1 cellular context compared by ENCODE assay signal in the genomic region with DNA sequence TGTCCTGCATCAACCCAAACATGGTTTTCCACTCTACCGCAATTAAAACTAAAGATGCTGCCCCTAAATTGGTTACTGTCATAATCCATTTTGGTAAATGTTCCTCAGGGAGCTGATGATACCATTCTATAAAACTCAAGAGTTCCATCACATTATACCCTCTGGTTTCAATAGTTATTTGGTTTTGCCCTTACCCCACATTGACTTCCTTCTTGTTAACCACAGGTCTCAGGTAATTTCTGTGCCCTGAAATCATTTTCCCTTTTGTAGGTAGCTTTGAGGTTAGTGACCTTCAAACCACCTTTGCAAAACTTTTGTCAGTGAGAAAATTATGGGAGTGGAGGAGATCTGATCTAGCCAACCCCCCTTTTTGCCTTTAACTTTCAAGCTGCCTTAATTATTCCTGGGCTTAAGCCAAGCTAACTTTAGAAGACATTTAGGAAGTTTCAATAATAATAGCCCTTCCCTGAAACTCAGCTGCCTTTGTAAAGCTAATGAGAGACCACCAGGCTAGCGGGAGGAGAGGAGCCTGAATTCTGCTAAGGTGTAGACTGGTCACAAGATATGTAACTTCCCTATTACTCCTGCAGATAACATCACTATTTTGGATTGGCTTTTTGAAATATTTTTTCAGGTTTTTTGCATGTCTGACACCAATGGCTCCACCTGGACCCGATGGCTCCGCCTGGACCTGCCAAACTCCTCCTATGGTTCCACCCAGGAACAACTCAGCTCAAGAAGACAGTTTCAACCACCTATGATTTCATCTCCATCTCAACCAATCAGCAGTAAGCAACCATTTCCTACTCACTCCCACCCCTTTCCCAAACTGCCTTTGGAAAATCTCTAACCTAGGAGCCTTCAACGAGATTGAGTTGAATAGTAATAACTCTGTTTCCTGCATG.
TF ChIP-seq lines count a peak whose summit lies in the region.

No MANE protein-coding gene starts in this region.

TF ChIP-seq in H1, 55 proteins besides CTCF, POLR2A, EP300 and RAD21:
- 0 out of 2 replicates have a peak, but pooled peaks have one; percentile 38 for TF ChIP-seq RBBP5 (IDR thresholded peaks at IDR 0.05; ENCODE audit: borderline replicate concordance, low read depth, low read length)
- TF ChIP-seq CHD1 (IDR thresholded peaks at IDR 0.05; ENCODE audit: low read depth, low read length) = no peak
- TF ChIP-seq KDM4A (IDR thresholded peaks at IDR 0.05; ENCODE audit: low read depth, low read length, severe bottlenecking) = no peak
- TF ChIP-seq ASH2L (IDR thresholded peaks at IDR 0.05; ENCODE audit: low read length) = peak; percentile 74
- TF ChIP-seq TCF12 (IDR thresholded peaks at IDR 0.05; ENCODE audit: low read depth, low read length) = 0 out of 2 replicates have a peak, but pooled peaks have one; percentile 42
- 0 out of 4 replicates have a peak, but pooled peaks of 1 of the 2 experiments have one; percentile 66 for TF ChIP-seq HDAC2 (IDR thresholded peaks at IDR 0.05; ENCODE audit: borderline replicate concordance in 1 of 2, low read depth in 2 of 2, low read length in 2 of 2)
- TF ChIP-seq TBP (IDR thresholded peaks at IDR 0.05; ENCODE audit: low read depth, low read length) = no peak; the same call in 1 of the 2 replicates
- TF ChIP-seq, protein P1, sequence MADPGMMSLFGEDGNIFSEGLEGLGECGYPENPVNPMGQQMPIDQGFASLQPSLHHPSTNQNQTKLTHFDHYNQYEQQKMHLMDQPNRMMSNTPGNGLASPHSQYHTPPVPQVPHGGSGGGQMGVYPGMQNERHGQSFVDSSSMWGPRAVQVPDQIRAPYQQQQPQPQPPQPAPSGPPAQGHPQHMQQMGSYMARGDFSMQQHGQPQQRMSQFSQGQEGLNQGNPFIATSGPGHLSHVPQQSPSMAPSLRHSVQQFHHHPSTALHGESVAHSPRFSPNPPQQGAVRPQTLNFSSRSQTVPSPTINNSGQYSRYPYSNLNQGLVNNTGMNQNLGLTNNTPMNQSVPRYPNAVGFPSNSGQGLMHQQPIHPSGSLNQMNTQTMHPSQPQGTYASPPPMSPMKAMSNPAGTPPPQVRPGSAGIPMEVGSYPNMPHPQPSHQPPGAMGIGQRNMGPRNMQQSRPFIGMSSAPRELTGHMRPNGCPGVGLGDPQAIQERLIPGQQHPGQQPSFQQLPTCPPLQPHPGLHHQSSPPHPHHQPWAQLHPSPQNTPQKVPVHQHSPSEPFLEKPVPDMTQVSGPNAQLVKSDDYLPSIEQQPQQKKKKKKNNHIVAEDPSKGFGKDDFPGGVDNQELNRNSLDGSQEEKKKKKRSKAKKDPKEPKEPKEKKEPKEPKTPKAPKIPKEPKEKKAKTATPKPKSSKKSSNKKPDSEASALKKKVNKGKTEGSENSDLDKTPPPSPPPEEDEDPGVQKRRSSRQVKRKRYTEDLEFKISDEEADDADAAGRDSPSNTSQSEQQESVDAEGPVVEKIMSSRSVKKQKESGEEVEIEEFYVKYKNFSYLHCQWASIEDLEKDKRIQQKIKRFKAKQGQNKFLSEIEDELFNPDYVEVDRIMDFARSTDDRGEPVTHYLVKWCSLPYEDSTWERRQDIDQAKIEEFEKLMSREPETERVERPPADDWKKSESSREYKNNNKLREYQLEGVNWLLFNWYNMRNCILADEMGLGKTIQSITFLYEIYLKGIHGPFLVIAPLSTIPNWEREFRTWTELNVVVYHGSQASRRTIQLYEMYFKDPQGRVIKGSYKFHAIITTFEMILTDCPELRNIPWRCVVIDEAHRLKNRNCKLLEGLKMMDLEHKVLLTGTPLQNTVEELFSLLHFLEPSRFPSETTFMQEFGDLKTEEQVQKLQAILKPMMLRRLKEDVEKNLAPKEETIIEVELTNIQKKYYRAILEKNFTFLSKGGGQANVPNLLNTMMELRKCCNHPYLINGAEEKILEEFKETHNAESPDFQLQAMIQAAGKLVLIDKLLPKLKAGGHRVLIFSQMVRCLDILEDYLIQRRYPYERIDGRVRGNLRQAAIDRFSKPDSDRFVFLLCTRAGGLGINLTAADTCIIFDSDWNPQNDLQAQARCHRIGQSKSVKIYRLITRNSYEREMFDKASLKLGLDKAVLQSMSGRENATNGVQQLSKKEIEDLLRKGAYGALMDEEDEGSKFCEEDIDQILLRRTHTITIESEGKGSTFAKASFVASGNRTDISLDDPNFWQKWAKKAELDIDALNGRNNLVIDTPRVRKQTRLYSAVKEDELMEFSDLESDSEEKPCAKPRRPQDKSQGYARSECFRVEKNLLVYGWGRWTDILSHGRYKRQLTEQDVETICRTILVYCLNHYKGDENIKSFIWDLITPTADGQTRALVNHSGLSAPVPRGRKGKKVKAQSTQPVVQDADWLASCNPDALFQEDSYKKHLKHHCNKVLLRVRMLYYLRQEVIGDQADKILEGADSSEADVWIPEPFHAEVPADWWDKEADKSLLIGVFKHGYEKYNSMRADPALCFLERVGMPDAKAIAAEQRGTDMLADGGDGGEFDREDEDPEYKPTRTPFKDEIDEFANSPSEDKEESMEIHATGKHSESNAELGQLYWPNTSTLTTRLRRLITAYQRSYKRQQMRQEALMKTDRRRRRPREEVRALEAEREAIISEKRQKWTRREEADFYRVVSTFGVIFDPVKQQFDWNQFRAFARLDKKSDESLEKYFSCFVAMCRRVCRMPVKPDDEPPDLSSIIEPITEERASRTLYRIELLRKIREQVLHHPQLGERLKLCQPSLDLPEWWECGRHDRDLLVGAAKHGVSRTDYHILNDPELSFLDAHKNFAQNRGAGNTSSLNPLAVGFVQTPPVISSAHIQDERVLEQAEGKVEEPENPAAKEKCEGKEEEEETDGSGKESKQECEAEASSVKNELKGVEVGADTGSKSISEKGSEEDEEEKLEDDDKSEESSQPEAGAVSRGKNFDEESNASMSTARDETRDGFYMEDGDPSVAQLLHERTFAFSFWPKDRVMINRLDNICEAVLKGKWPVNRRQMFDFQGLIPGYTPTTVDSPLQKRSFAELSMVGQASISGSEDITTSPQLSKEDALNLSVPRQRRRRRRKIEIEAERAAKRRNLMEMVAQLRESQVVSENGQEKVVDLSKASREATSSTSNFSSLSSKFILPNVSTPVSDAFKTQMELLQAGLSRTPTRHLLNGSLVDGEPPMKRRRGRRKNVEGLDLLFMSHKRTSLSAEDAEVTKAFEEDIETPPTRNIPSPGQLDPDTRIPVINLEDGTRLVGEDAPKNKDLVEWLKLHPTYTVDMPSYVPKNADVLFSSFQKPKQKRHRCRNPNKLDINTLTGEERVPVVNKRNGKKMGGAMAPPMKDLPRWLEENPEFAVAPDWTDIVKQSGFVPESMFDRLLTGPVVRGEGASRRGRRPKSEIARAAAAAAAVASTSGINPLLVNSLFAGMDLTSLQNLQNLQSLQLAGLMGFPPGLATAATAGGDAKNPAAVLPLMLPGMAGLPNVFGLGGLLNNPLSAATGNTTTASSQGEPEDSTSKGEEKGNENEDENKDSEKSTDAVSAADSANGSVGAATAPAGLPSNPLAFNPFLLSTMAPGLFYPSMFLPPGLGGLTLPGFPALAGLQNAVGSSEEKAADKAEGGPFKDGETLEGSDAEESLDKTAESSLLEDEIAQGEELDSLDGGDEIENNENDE (IDR thresholded peaks at IDR 0.05; ENCODE audit: insufficient replicate concordance, low read length) = peak; percentile 84
- no peak for TF ChIP-seq SUZ12 (IDR thresholded peaks at IDR 0.05; ENCODE audit: low read length)
- no peak for TF ChIP-seq RFX5 (IDR thresholded peaks at IDR 0.05; ENCODE audit: borderline replicate concordance, low read depth, low read length)
